In genomic region chr5:141923443-141924313, GRCh38 we compare ENCODE assay signal across 8 cellular contexts. TPM values are rescaled to one million over a fixed set of nuclear protein-coding genes. Genes with fewer than 3 reads are reported as not detected.
A peak's percentile ranks its signal among the peaks of the same experiment; 100 is the strongest.
DNase-seq lines count a peak whose midpoint lies in the region; ATAC-seq and TF ChIP-seq lines count a peak whose summit lies in the region.

A gene with protein sequence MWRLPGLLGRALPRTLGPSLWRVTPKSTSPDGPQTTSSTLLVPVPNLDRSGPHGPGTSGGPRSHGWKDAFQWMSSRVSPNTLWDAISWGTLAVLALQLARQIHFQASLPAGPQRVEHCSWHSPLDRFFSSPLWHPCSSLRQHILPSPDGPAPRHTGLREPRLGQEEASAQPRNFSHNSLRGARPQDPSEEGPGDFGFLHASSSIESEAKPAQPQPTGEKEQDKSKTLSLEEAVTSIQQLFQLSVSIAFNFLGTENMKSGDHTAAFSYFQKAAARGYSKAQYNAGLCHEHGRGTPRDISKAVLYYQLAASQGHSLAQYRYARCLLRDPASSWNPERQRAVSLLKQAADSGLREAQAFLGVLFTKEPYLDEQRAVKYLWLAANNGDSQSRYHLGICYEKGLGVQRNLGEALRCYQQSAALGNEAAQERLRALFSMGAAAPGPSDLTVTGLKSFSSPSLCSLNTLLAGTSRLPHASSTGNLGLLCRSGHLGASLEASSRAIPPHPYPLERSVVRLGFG (plus strand): TSS chr5:141923871. CDS start chr5:141923942, 71 bp downstream.

- intact Hi-C loops in colonic mucosa (cut with DNase I), result no loop called here

- ATAC-seq in HG03432 (IDR thresholded peaks at IDR 0.05; ENCODE audit: unreplicated experiment), result peak; percentile 98

- H3K9me3 ChIP-seq in colonic mucosa, result no peaks in the 10 kb centered on the region

- peak; percentile 85 for TF ChIP-seq POLR2A in GM19099 (IDR thresholded peaks at IDR 0.05; ENCODE audit: extremely low read depth, insufficient read length, low read depth)

- no peak for TF ChIP-seq CTCF in colonic mucosa (IDR thresholded peaks at IDR 0.05)

- peaks cover 21% of the 10 kb centered on the region for H3K36me3 ChIP-seq in colonic mucosa

- DNase-seq in Ammon's horn (ENCODE audit: low spot score), result peak; percentile 95
- peak; percentile 86 to 96 for DNase-seq in NCI-H524 (lab: John Stamatoyannopoulos, UW)
- DNase-seq in activated CD4-positive, alpha-beta T cell treated with anti-CD3 and anti-CD28 coated beads for 48 hours, result peak; percentile 99
- DNase-seq in colonic mucosa, result peak; percentile 96
- peak; percentile 82 to 93 for DNase-seq in stimulated activated CD4-positive, alpha-beta T cell treated with anti-CD3 and anti-CD28 coated beads, Interleukin-1b, Interleukin-23, amount 100 ng/mL, for 4 hours (ENCODE audit: low read depth in 2 of 2)

- H3K4me3 ChIP-seq in colonic mucosa, result peak within 1 kb of the TSS; percentile 54

- peak within 1 kb of the TSS; percentile 94 for H3K27ac ChIP-seq in colonic mucosa
- H3K27ac ChIP-seq in layer of hippocampus (ENCODE audit: low read depth, low read length), result peak within 1 kb of the TSS; percentile 98

- H3K27me3 ChIP-seq in colonic mucosa (no peaks in the 10 kb centered on the region), layer of hippocampus (ENCODE audit: control insufficient read depth, insufficient read depth, low read length) (no peaks in the 10 kb centered on the region)

- peaks cover 5% of the 10 kb centered on the region for H3K4me1 ChIP-seq in colonic mucosa

- H3K9ac ChIP-seq in colonic mucosa (ENCODE audit: low read depth in 2 of 2, low read length in 2 of 2), result peak within 1 kb of the TSS; percentile 78 to 99

RNA-seq across cellular contexts. Expression of the gene that starts here (rescaled TPM):
- 10 to 100 TPM; 69.2 to 69.4 TPM for total RNA-seq in colonic mucosa

Comparison
In these comparisons a context has a peak if more than half of its experiments do, and no peak if none do; other contexts are left out.
1. Peak in every context shown above with its lines: DNase-seq, ATAC-seq, H3K4me3 ChIP-seq and H3K27ac ChIP-seq.